Comparison of ENCODE assay signal across 1 cellular context in the genomic region with DNA sequence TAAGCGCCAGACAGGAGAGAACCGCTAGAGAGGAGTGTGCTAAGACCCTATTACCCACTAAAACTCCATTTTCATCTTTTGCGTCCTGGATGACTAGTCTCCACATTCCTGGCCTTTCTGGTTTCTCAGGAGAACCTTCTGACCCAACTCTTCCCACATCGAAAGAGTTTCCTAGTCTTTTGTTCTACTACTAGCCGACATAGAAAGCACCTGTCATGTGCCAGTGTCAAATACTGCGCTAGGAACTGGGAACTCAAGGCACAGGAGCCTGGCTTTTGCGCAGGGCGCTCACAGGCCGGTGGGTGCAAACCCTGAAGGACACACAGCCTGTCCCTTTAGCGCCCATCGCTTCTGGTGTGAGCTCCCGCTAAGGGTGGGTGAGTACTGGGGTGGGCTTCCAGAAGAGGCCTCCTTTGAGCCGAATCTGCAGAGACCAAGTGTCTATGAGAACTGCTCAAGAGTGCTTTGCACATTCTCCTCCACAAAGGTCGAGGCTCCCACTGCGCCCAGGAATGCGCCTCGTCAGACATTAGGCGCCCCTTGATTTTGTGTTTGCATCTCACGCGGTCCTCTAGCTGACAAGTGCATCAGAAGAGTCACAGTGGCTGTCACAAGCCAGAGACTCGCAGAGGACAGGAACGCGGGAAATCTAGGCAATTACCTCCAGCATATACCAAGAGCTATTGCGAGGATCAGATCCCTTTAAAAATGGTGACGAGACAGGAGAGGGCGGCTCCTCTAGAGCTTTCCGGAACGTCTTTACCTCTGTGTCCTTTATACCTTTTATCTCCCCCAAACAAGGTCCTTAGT.
TF ChIP-seq lines count a peak whose summit lies in the region.

No MANE protein-coding gene starts in this region.

TF ChIP-seq in HepG2, 621 proteins besides CTCF, POLR2A, EP300 and RAD21 (continued from another document and continues in another):
- TF ChIP-seq, protein P1, sequence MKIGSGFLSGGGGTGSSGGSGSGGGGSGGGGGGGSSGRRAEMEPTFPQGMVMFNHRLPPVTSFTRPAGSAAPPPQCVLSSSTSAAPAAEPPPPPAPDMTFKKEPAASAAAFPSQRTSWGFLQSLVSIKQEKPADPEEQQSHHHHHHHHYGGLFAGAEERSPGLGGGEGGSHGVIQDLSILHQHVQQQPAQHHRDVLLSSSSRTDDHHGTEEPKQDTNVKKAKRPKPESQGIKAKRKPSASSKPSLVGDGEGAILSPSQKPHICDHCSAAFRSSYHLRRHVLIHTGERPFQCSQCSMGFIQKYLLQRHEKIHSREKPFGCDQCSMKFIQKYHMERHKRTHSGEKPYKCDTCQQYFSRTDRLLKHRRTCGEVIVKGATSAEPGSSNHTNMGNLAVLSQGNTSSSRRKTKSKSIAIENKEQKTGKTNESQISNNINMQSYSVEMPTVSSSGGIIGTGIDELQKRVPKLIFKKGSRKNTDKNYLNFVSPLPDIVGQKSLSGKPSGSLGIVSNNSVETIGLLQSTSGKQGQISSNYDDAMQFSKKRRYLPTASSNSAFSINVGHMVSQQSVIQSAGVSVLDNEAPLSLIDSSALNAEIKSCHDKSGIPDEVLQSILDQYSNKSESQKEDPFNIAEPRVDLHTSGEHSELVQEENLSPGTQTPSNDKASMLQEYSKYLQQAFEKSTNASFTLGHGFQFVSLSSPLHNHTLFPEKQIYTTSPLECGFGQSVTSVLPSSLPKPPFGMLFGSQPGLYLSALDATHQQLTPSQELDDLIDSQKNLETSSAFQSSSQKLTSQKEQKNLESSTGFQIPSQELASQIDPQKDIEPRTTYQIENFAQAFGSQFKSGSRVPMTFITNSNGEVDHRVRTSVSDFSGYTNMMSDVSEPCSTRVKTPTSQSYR (CRISPR knock-in tag; IDR thresholded peaks at IDR 0.05; ENCODE audit: borderline replicate concordance): 0 out of 2 replicates have a peak, but pooled peaks have one; percentile 7
- TF ChIP-seq ZMAT3 (CRISPR knock-in tag; conservative IDR thresholded peaks at IDR 0.05): no peak
- no peak for TF ChIP-seq ZNF605 (CRISPR knock-in tag; IDR thresholded peaks at IDR 0.05)
- 0 out of 2 replicates have a peak, but pooled peaks have one; percentile 2 for TF ChIP-seq ZBTB42 (CRISPR knock-in tag; IDR thresholded peaks at IDR 0.05)
- TF ChIP-seq RFX1 (IDR thresholded peaks at IDR 0.05): no peak
- no peak for TF ChIP-seq ZNF234 (CRISPR knock-in tag; conservative IDR thresholded peaks at IDR 0.05)
- TF ChIP-seq HIVEP1 (CRISPR knock-in tag; IDR thresholded peaks at IDR 0.05): no peak
- TF ChIP-seq PPARG (CRISPR knock-in tag; conservative IDR thresholded peaks at IDR 0.05): no peak
- TF ChIP-seq FOXK1 (CRISPR knock-in tag; IDR thresholded peaks at IDR 0.05; ENCODE audit: borderline replicate concordance, low read depth): no peak
- no peak for TF ChIP-seq ZNF235 (CRISPR knock-in tag; IDR thresholded peaks at IDR 0.05; ENCODE audit: borderline replicate concordance)
- no peak for TF ChIP-seq HES4 (CRISPR knock-in tag; IDR thresholded peaks at IDR 0.05; ENCODE audit: borderline replicate concordance)
- TF ChIP-seq ZNF367 (CRISPR knock-in tag; IDR thresholded peaks at IDR 0.05; ENCODE audit: borderline replicate concordance): peak; percentile 78; the same call in 1 of the 2 replicates
- TF ChIP-seq MBD4 (IDR thresholded peaks at IDR 0.05; ENCODE audit: borderline replicate concordance, low read length): no peak
- TF ChIP-seq, protein P2, sequence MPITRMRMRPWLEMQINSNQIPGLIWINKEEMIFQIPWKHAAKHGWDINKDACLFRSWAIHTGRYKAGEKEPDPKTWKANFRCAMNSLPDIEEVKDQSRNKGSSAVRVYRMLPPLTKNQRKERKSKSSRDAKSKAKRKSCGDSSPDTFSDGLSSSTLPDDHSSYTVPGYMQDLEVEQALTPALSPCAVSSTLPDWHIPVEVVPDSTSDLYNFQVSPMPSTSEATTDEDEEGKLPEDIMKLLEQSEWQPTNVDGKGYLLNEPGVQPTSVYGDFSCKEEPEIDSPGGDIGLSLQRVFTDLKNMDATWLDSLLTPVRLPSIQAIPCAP (CRISPR knock-in tag; IDR thresholded peaks at IDR 0.05; ENCODE audit: low read depth): no peak
- no peak for TF ChIP-seq POLR2AphosphoS5 (IDR thresholded peaks at IDR 0.05; ENCODE audit: low read depth, low read length)
- no peak for TF ChIP-seq ZNF878 (CRISPR knock-in tag; IDR thresholded peaks at IDR 0.05)
- TF ChIP-seq ZFP62 (CRISPR knock-in tag; IDR thresholded peaks at IDR 0.05): no peak
- TF ChIP-seq, protein P3, sequence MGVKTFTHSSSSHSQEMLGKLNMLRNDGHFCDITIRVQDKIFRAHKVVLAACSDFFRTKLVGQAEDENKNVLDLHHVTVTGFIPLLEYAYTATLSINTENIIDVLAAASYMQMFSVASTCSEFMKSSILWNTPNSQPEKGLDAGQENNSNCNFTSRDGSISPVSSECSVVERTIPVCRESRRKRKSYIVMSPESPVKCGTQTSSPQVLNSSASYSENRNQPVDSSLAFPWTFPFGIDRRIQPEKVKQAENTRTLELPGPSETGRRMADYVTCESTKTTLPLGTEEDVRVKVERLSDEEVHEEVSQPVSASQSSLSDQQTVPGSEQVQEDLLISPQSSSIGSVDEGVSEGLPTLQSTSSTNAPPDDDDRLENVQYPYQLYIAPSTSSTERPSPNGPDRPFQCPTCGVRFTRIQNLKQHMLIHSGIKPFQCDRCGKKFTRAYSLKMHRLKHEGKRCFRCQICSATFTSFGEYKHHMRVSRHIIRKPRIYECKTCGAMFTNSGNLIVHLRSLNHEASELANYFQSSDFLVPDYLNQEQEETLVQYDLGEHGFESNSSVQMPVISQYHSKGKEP (CRISPR knock-in tag; IDR thresholded peaks at IDR 0.05): no peak; the same call in 1 of the 2 replicates
- no peak for TF ChIP-seq KDM4B (CRISPR knock-in tag; IDR thresholded peaks at IDR 0.05)
- TF ChIP-seq MED13 (CRISPR knock-in tag; IDR thresholded peaks at IDR 0.05): no peak
- TF ChIP-seq, protein P4, sequence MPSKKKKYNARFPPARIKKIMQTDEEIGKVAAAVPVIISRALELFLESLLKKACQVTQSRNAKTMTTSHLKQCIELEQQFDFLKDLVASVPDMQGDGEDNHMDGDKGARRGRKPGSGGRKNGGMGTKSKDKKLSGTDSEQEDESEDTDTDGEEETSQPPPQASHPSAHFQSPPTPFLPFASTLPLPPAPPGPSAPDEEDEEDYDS (CRISPR knock-in tag; IDR thresholded peaks at IDR 0.05): no peak; the same call in 1 of the 2 replicates
- TF ChIP-seq EZH2 (conservative IDR thresholded peaks at IDR 0.05; ENCODE audit: low read depth, low read length): no peak
- TF ChIP-seq, protein P5, sequence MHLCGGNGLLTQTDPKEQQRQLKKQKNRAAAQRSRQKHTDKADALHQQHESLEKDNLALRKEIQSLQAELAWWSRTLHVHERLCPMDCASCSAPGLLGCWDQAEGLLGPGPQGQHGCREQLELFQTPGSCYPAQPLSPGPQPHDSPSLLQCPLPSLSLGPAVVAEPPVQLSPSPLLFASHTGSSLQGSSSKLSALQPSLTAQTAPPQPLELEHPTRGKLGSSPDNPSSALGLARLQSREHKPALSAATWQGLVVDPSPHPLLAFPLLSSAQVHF (CRISPR knock-in tag; IDR thresholded peaks at IDR 0.05): no peak
- TF ChIP-seq ISL2 (CRISPR knock-in tag; IDR thresholded peaks at IDR 0.05): no peak
- TF ChIP-seq ZNF569 (CRISPR knock-in tag; IDR thresholded peaks at IDR 0.05; ENCODE audit: borderline replicate concordance): no peak
- TF ChIP-seq, protein P6, sequence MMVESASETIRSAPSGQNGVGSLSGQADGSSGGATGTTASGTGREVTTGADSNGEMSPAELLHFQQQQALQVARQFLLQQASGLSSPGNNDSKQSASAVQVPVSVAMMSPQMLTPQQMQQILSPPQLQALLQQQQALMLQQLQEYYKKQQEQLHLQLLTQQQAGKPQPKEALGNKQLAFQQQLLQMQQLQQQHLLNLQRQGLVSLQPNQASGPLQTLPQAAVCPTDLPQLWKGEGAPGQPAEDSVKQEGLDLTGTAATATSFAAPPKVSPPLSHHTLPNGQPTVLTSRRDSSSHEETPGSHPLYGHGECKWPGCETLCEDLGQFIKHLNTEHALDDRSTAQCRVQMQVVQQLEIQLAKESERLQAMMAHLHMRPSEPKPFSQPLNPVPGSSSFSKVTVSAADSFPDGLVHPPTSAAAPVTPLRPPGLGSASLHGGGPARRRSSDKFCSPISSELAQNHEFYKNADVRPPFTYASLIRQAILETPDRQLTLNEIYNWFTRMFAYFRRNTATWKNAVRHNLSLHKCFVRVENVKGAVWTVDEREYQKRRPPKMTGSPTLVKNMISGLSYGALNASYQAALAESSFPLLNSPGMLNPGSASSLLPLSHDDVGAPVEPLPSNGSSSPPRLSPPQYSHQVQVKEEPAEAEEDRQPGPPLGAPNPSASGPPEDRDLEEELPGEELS (CRISPR knock-in tag; IDR thresholded peaks at IDR 0.05): no peak
- TF ChIP-seq NCOA2 (CRISPR knock-in tag; IDR thresholded peaks at IDR 0.05): no peak
- TF ChIP-seq ZNF224 (CRISPR knock-in tag; IDR thresholded peaks at IDR 0.05): 0 out of 2 replicates have a peak, but pooled peaks have one; percentile 9
- no peak for TF ChIP-seq XBP1 (CRISPR knock-in tag; IDR thresholded peaks at IDR 0.05)
- no peak for TF ChIP-seq THYN1 (CRISPR knock-in tag; IDR thresholded peaks at IDR 0.05; ENCODE audit: borderline replicate concordance, low read depth)
- TF ChIP-seq, protein P7, sequence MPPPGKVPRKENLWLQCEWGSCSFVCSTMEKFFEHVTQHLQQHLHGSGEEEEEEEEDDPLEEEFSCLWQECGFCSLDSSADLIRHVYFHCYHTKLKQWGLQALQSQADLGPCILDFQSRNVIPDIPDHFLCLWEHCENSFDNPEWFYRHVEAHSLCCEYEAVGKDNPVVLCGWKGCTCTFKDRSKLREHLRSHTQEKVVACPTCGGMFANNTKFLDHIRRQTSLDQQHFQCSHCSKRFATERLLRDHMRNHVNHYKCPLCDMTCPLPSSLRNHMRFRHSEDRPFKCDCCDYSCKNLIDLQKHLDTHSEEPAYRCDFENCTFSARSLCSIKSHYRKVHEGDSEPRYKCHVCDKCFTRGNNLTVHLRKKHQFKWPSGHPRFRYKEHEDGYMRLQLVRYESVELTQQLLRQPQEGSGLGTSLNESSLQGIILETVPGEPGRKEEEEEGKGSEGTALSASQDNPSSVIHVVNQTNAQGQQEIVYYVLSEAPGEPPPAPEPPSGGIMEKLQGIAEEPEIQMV (CRISPR knock-in tag; IDR thresholded peaks at IDR 0.05; ENCODE audit: low read depth): no peak
- no peak; the same call in 1 of the 2 replicates for TF ChIP-seq SAFB2 (CRISPR knock-in tag; IDR thresholded peaks at IDR 0.05; ENCODE audit: borderline replicate concordance, low read depth)
- TF ChIP-seq NFIC (IDR thresholded peaks at IDR 0.05; ENCODE audit: low read length): no peak
- TF ChIP-seq, protein P8, sequence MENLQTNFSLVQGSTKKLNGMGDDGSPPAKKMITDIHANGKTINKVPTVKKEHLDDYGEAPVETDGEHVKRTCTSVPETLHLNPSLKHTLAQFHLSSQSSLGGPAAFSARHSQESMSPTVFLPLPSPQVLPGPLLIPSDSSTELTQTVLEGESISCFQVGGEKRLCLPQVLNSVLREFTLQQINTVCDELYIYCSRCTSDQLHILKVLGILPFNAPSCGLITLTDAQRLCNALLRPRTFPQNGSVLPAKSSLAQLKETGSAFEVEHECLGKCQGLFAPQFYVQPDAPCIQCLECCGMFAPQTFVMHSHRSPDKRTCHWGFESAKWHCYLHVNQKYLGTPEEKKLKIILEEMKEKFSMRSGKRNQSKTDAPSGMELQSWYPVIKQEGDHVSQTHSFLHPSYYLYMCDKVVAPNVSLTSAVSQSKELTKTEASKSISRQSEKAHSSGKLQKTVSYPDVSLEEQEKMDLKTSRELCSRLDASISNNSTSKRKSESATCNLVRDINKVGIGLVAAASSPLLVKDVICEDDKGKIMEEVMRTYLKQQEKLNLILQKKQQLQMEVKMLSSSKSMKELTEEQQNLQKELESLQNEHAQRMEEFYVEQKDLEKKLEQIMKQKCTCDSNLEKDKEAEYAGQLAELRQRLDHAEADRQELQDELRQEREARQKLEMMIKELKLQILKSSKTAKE (CRISPR knock-in tag; IDR thresholded peaks at IDR 0.05; ENCODE audit: borderline replicate concordance): no peak
- TF ChIP-seq, protein P9, sequence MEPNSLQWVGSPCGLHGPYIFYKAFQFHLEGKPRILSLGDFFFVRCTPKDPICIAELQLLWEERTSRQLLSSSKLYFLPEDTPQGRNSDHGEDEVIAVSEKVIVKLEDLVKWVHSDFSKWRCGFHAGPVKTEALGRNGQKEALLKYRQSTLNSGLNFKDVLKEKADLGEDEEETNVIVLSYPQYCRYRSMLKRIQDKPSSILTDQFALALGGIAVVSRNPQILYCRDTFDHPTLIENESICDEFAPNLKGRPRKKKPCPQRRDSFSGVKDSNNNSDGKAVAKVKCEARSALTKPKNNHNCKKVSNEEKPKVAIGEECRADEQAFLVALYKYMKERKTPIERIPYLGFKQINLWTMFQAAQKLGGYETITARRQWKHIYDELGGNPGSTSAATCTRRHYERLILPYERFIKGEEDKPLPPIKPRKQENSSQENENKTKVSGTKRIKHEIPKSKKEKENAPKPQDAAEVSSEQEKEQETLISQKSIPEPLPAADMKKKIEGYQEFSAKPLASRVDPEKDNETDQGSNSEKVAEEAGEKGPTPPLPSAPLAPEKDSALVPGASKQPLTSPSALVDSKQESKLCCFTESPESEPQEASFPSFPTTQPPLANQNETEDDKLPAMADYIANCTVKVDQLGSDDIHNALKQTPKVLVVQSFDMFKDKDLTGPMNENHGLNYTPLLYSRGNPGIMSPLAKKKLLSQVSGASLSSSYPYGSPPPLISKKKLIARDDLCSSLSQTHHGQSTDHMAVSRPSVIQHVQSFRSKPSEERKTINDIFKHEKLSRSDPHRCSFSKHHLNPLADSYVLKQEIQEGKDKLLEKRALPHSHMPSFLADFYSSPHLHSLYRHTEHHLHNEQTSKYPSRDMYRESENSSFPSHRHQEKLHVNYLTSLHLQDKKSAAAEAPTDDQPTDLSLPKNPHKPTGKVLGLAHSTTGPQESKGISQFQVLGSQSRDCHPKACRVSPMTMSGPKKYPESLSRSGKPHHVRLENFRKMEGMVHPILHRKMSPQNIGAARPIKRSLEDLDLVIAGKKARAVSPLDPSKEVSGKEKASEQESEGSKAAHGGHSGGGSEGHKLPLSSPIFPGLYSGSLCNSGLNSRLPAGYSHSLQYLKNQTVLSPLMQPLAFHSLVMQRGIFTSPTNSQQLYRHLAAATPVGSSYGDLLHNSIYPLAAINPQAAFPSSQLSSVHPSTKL (CRISPR knock-in tag; IDR thresholded peaks at IDR 0.05): no peak
- no peak for TF ChIP-seq ZNF670 (CRISPR knock-in tag; IDR thresholded peaks at IDR 0.05; ENCODE audit: borderline replicate concordance)
- TF ChIP-seq MZF1 (CRISPR knock-in tag; IDR thresholded peaks at IDR 0.05; ENCODE audit: borderline replicate concordance): no peak
